Comparison of ENCODE assay signal across 15 cellular contexts in the genomic region with DNA sequence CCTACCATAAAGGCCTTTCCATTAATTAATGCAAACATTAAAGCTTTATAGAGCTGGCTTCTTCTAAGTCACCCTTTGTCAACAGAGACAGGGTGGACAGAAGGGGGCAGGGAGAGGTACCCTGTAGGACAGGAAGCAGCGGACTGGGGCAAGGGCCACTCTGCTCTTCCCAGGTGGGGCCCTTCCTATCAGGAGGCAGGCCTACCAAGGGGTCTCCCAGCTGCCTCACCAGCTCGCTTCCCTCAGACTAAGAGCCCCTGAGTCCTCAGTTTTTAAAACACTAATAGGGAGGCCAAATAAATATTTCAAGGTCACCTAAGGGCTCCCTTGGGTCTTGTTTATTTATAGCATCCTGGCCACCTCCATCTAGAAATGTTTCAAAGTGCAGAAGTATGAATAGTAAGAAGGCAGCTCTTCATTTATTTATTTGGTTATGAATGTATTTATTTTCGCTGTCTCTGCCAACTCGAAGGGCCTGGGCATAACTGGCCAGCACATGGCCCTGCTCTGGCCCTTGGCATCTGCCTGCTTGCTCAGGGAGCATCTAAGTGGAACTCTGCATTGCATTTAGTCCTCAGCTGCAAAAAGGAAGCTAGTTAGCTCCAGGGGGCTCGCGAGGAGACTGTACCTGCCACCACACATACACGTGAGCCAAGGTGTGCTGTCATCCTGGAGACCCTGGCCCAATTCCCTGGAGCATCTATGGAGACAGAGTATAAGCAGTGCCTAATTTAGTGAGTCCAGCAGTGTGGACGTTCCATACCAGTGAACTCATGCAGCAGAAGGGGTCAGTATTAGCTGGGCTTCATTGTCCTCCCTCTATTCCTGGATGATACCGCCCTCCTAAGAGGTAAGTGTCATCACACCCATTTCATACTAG.
DNase-seq lines count a peak whose midpoint lies in the region; ATAC-seq, FAIRE-seq and TF ChIP-seq lines count a peak whose summit lies in the region.
"Had no signal": no experiment of that assay in that cellular context is flagged by ENCODE, and none has a peak within 500 bp of the region (broad histone marks: within the 10 kb centered on the region; RNA-seq: fewer than 3 reads in every experiment).

No MANE protein-coding gene starts in this region.

- H4K8ac ChIP-seq in H1 (ENCODE audit: extremely low read depth, insufficient read depth, low read length): no peak overlapping the region; the same call in 1 of the 2 replicates

- no peaks in the 10 kb centered on the region for H3K9me3 ChIP-seq in H1 (ENCODE audit: insufficient read depth in 2 of 2, low read depth in 1 of 2, low read length in 1 of 2)

- TF ChIP-seq RAD21 in H1 (IDR thresholded peaks at IDR 0.05 in 1 of 2, conservative IDR thresholded peaks at IDR 0.05 in 1 of 2; ENCODE audit: low read depth in 2 of 2, low read length in 2 of 2): no peak

- no peaks in the 10 kb centered on the region for H3K79me1 ChIP-seq in H1 (ENCODE audit: low read depth, low read length)

- ATAC-seq in activated CD8-positive, alpha-beta memory T cell treated with anti-CD3 and anti-CD28 coated beads, Interleukin-2, amount 10 ng/mL, durations not matched to agents 7 days and 5 days: no peak
- ATAC-seq in WTC11 (no peak), HG02884 (IDR thresholded peaks at IDR 0.05; ENCODE audit: unreplicated experiment) (no peak)
- ATAC-seq: GM23338 had no signal

- TF ChIP-seq EP300 in H1 (IDR thresholded peaks at IDR 0.05; ENCODE audit: borderline replicate concordance in 1 of 2, low read depth in 2 of 2, low read length in 2 of 2): no peak

- no peak overlapping the region for H3K4me2 ChIP-seq in H1 (ENCODE audit: insufficient read depth in 1 of 2, low read depth in 2 of 2, low read length in 2 of 2)
- H3K4me2 ChIP-seq: GM23338 had no signal

- H4K91ac ChIP-seq in H1 (replicated peaks; ENCODE audit: insufficient read length, low read length): no peak overlapping the region

- H3K79me2 ChIP-seq in H1 (ENCODE audit: control insufficient read depth in 1 of 2, insufficient read depth in 2 of 2, low read length in 2 of 2): no peaks in the 10 kb centered on the region

- peak overlapping the region; percentile 1; the same call in 1 of the 2 replicates for H2BK15ac ChIP-seq in H1 (ENCODE audit: low read length)

- peak overlapping the region; percentile 70; the same call in 1 of the 2 replicates for H2AK5ac ChIP-seq in H1 (ENCODE audit: low read depth, low read length)

- H3K14ac ChIP-seq in H1 (ENCODE audit: insufficient read length): no peak overlapping the region

- H3K27ac ChIP-seq in H1 (ENCODE audit: low read depth, low read length): no peak overlapping the region

- no peak overlapping the region for H2BK20ac ChIP-seq in H1 (ENCODE audit: low read length)

- no peaks in the 10 kb centered on the region for H3K27me3 ChIP-seq in H1 (replicated peaks in 1 of 4; ENCODE audit: control insufficient read depth in 3 of 4, extremely low read depth in 1 of 4, insufficient read depth in 3 of 4, low read length in 3 of 4)

- H3K56ac ChIP-seq in H1 (replicated peaks; ENCODE audit: insufficient read length, low read depth, low read length): no peak overlapping the region

- H2BK12ac ChIP-seq in H1 (ENCODE audit: low read depth, low read length): no peak overlapping the region

- FAIRE-seq in H1 (lab: Jason Lieb, UNC): no peak
- FAIRE-seq: G401.6 had no signal

- H3K27me3 Mint-ChIP-seq in activated CD8-positive, alpha-beta memory T cell treated with anti-CD3 and anti-CD28 coated beads, Interleukin-2, amount 10 ng/mL, durations not matched to agents 7 days and 5 days: peaks cover 8% of the 10 kb centered on the region
- H3K27me3 Mint-ChIP-seq in type B pancreatic cell (peaks cover 3% of the 10 kb centered on the region), WTC11 (ENCODE audit: low read depth) (no peaks in the 10 kb centered on the region)

- no peak overlapping the region for H2AFZ ChIP-seq in H1 (ENCODE audit: low read length)
- H2AFZ ChIP-seq: GM23338 had no signal

- no peaks in the 10 kb centered on the region for H3K23me2 ChIP-seq in H1 (ENCODE audit: low read depth, low read length)

- H3K27ac Mint-ChIP-seq in activated CD8-positive, alpha-beta memory T cell treated with anti-CD3 and anti-CD28 coated beads, Interleukin-2, amount 10 ng/mL, durations not matched to agents 7 days and 5 days: no peak overlapping the region
- no peak overlapping the region for H3K27ac Mint-ChIP-seq in type B pancreatic cell
- no peak overlapping the region; the same call in 1 of the 2 replicates for H3K27ac Mint-ChIP-seq in WTC11
- H3K27ac Mint-ChIP-seq: GM23338 had no signal

- H3K36me3 Mint-ChIP-seq in activated CD8-positive, alpha-beta memory T cell treated with anti-CD3 and anti-CD28 coated beads, Interleukin-2, amount 10 ng/mL, durations not matched to agents 7 days and 5 days: no peaks in the 10 kb centered on the region
- H3K36me3 Mint-ChIP-seq in type B pancreatic cell (no peaks in the 10 kb centered on the region), WTC11 (no peaks in the 10 kb centered on the region)

- no peaks in the 10 kb centered on the region for H3K4me1 Mint-ChIP-seq in activated CD8-positive, alpha-beta memory T cell treated with anti-CD3 and anti-CD28 coated beads, Interleukin-2, amount 10 ng/mL, durations not matched to agents 7 days and 5 days
- H3K4me1 Mint-ChIP-seq in type B pancreatic cell (ENCODE audit: unreplicated experiment) (peaks cover 28% of the 10 kb centered on the region), WTC11 (peaks cover 45% of the 10 kb centered on the region)

- H3K9me3 Mint-ChIP-seq in activated CD8-positive, alpha-beta memory T cell treated with anti-CD3 and anti-CD28 coated beads, Interleukin-2, amount 10 ng/mL, durations not matched to agents 7 days and 5 days (ENCODE audit: low read depth): no peaks in the 10 kb centered on the region
- H3K9me3 Mint-ChIP-seq in type B pancreatic cell: no peaks in the 10 kb centered on the region
- no peaks in the 10 kb centered on the region for H3K9me3 Mint-ChIP-seq in WTC11
- H3K9me3 Mint-ChIP-seq: GM23338 had no signal

- H3K4me1 ChIP-seq in H1 (replicated peaks in 1 of 4; ENCODE audit: control insufficient read depth in 3 of 4, insufficient read depth in 4 of 4, low read length in 3 of 4): peaks cover 4 to 26% (median 12%) of the 10 kb centered on the region in 4 experiments; a peak in 6 of 7 replicates

- no peak overlapping the region for H3K9ac ChIP-seq in H1 (replicated peaks in 1 of 4; ENCODE audit: extremely low read depth in 1 of 4, low read depth in 3 of 4, low read length in 3 of 4)

- H3K4me3 ChIP-seq in H1 (ENCODE audit: extremely low read depth in 1 of 4, insufficient read depth in 2 of 4, low read depth in 3 of 4, low read length in 4 of 4): no peak overlapping the region
- H3K4me3 ChIP-seq: GM23338 had no signal

- H3K36me3 ChIP-seq in H1 (ENCODE audit: control insufficient read depth in 2 of 4, insufficient read depth in 4 of 4, low read length in 3 of 4): no peaks in the 10 kb centered on the region

- no peak overlapping the region for H3K23ac ChIP-seq in H1 (ENCODE audit: insufficient read length)

- no peak overlapping the region for H3K4ac ChIP-seq in H1 (replicated peaks; ENCODE audit: insufficient read length, low read depth, low read length)

- TF ChIP-seq POLR2A in H1 (IDR thresholded peaks at IDR 0.05; ENCODE audit: control extremely low read depth in 1 of 2, low read depth in 2 of 2, low read length in 2 of 2): no peak

- H4K20me1 ChIP-seq in H1 (replicated peaks in 1 of 2; ENCODE audit: control insufficient read depth in 1 of 2, insufficient read depth in 2 of 2, low read length in 2 of 2): no peaks in the 10 kb centered on the region

- peak; percentile 22 for DNase-seq in activated CD8-positive, alpha-beta memory T cell treated with anti-CD3 and anti-CD28 coated beads, Interleukin-2, amount 10 ng/mL, durations not matched to agents 7 days and 5 days
- DNase-seq in activated CD8-positive, alpha-beta memory T cell treated with anti-CD3 and anti-CD28 coated beads, Interleukin-2, amount 50 U/mL, for 48 hours: no peak
- DNase-seq in H1 (ENCODE audit: low read depth in 1 of 2, low spot score in 2 of 2) (no peak), mesenteric fat pad (ENCODE audit: low spot score) (peak; percentile 26), type B pancreatic cell (ENCODE audit: extremely low spot score, unreplicated experiment) (peak; percentile 31), WTC11 (ENCODE audit: low spot score) (no peak), GM20000 (ENCODE audit: low spot score) (no peak)
- DNase-seq: 8988T, C1 segment of cervical spinal cord, DND-41, NCI-H1092, NCI-H510A treated with DMSO at 0.1 percent for 48 hours had no signal

- no peak overlapping the region for H2BK120ac ChIP-seq in H1 (replicated peaks; ENCODE audit: low read depth, low read length)

- CTCF ChIA-PET in activated CD8-positive, alpha-beta memory T cell treated with anti-CD3 and anti-CD28 coated beads, Interleukin-2, amount 10 ng/mL, durations not matched to agents 7 days and 5 days (lab: Charles Lee): no interaction called here
- CTCF ChIA-PET in H1 (lab: Charles Lee; ENCODE audit: partially characterized antibody) (interaction anchor here (1.0 to 1.7 kb wide), 4 partner anchors 10 to 51 kb away, joined by 3 to 5 read pairs (median 3); no protein-coding TSS in a partner anchor), WTC11 (lab: Charles Lee) (interaction anchor here (0.9 kb wide), 1 partner anchor 78 kb away, joined by 3 read pairs; no protein-coding TSS in a partner anchor)

- H4K5ac ChIP-seq in H1 (ENCODE audit: insufficient read length, low read depth, low read length): no peak overlapping the region

- no peak for TF ChIP-seq CTCF in H1 (IDR thresholded peaks at IDR 0.05; ENCODE audit: control extremely low read depth in 1 of 3, insufficient read depth in 1 of 3, low read depth in 1 of 3, low read length in 3 of 3)
- no peak for TF ChIP-seq CTCF in type B pancreatic cell (conservative IDR thresholded peaks at IDR 0.05)
- TF ChIP-seq CTCF in WTC11 (IDR thresholded peaks at IDR 0.05): no peak
- TF ChIP-seq CTCF in GM20000 (IDR thresholded peaks at IDR 0.05; ENCODE audit: extremely low read depth, missing control alignments): no peak

- no peak overlapping the region for H3K4me3 Mint-ChIP-seq in activated CD8-positive, alpha-beta memory T cell treated with anti-CD3 and anti-CD28 coated beads, Interleukin-2, amount 10 ng/mL, durations not matched to agents 7 days and 5 days
- H3K4me3 Mint-ChIP-seq in type B pancreatic cell (no peak overlapping the region), WTC11 (no peak overlapping the region)
- H3K4me3 Mint-ChIP-seq: GM23338 had no signal

- 94% methylated on average over 9 of the region's 9 CpGs; no CpG with 5 or more reads in 1 of the 2 experiments for WGBS in H1 (ENCODE audit: extremely low coverage in 1 of 2, insufficient coverage in 1 of 2, insufficient read length in 1 of 2, insufficient replicate concordance in 2 of 2, low coverage in 1 of 2, low lambda C conversion rate in 2 of 2, missing lambda C conversion rate in 1 of 2), 2 experiments

- POLR2A ChIA-PET in H1 (lab: Charles Lee; ENCODE audit: partially characterized antibody): no interaction called here
- POLR2A ChIA-PET in WTC11 (lab: Charles Lee): no interaction called here

- no peak overlapping the region for H2BK5ac ChIP-seq in H1 (ENCODE audit: low read depth, low read length)

- H3K18ac ChIP-seq in H1 (ENCODE audit: extremely low read depth, low read length): no peak overlapping the region

TF ChIP-seq in H1, 55 proteins besides CTCF, POLR2A, EP300 and RAD21 (continues in another document):
- TF ChIP-seq SP1 (IDR thresholded peaks at IDR 0.05; ENCODE audit: low read depth, low read length): no peak

TF ChIP-seq in WTC11, 78 proteins besides CTCF, POLR2A, EP300 and RAD21 (continues in another document):
- TF ChIP-seq ETV6 (CRISPR knock-in tag; IDR thresholded peaks at IDR 0.05): no peak

Comparison
In these comparisons a context has a peak if more than half of its experiments do, and no peak if none do; other contexts are left out.
1. DNase-seq: peak in activated CD8-positive, alpha-beta memory T cell treated with anti-CD3 and anti-CD28 coated beads, Interleukin-2, amount 10 ng/mL, durations not matched to agents 7 days and 5 days (single experiment), mesenteric fat pad (single experiment) and type B pancreatic cell (single experiment); none in activated CD8-positive, alpha-beta memory T cell treated with anti-CD3 and anti-CD28 coated beads, Interleukin-2, amount 50 U/mL, for 48 hours (single experiment), H1 (0 of 2), WTC11 (single experiment) and GM20000 (single experiment).